8 cellular contexts compared by ENCODE assay signal in genomic region chr6:125310994-125311649, GRCh38. TPM values are rescaled to one million over a fixed set of nuclear protein-coding genes. Genes with fewer than 3 reads are reported as not detected.
A peak's percentile ranks its signal among the peaks of the same experiment; 100 is the strongest.
DNase-seq lines count a peak whose midpoint lies in the region; ATAC-seq, FAIRE-seq and TF ChIP-seq lines count a peak whose summit lies in the region.

No MANE protein-coding gene starts in this region.

- H3K4me3 ChIP-seq in small intestine (ENCODE audit: low read depth in 1 of 2, low read length in 2 of 2) (no peak overlapping the region), lower leg skin (ENCODE audit: low read depth, poor library complexity, severe bottlenecking) (no peak overlapping the region)

- peak; percentile 28 for DNase-seq in DMS79 (lab: John Stamatoyannopoulos, UW)
- peak; percentile 8 to 71 for DNase-seq in NCI-H446 (lab: John Stamatoyannopoulos, UW)
- peak; percentile 31 for DNase-seq in amniotic stem cell (lab: John Stamatoyannopoulos, UW)
- peak; percentile 32 for DNase-seq in hepatic stellate cell (ENCODE audit: low spot score)
- peak; percentile 67 for DNase-seq in small intestine
- DNase-seq in lower leg skin (ENCODE audit: low spot score in 2 of 2), result no peak

- H3K36me3 ChIP-seq in small intestine (ENCODE audit: control insufficient read depth in 2 of 2, insufficient read depth in 2 of 2, low read length in 2 of 2), result no peaks in the 10 kb centered on the region

- no peaks in the 10 kb centered on the region for H3K9me3 ChIP-seq in small intestine (ENCODE audit: control insufficient read depth, low read depth)

- H3K4me1 ChIP-seq in small intestine (ENCODE audit: control insufficient read depth in 2 of 2, insufficient read depth in 1 of 2, low read depth in 1 of 2, low read length in 1 of 2), result peaks cover 3% of the 10 kb centered on the region in 2 donors

- TF ChIP-seq POLR2A in lower leg skin (IDR thresholded peaks at IDR 0.05), result no peak

- peak; percentile 82 for ATAC-seq in GM19455 (IDR thresholded peaks at IDR 0.05; ENCODE audit: unreplicated experiment)
- ATAC-seq in HG03432 (IDR thresholded peaks at IDR 0.05; ENCODE audit: unreplicated experiment), result peak; percentile 86

- no peak overlapping the region for H3K27ac ChIP-seq in small intestine (ENCODE audit: low read depth in 1 of 2, low read length in 1 of 2)

- TF ChIP-seq CTCF in lower leg skin (IDR thresholded peaks at IDR 0.05), result peak in 1 of 3 donors; percentile 46

- intact Hi-C loops in lower leg skin (cut with DNase I; ENCODE audit: low total_unique reads), result loop anchor here (5.0 kb wide), 1 partner anchor 456 kb away; no protein-coding TSS in a partner anchor

- no peak for FAIRE-seq in small intestine (lab: Jason Lieb, UNC)

- no peaks in the 10 kb centered on the region for H3K27me3 ChIP-seq in small intestine (ENCODE audit: control insufficient read depth in 2 of 2, insufficient read depth in 2 of 2, low read length in 2 of 2)

- WGBS in small intestine, 3 donors, result 47 to 53% (median 48%) methylated on average over 7 of the region's 7 CpGs
- 49 to 51% methylated on average over 7 of the region's 7 CpGs for WGBS in lower leg skin, 2 donors

RNA-seq across cellular contexts. Expression of gene HDDC2, which starts 9.4 kb away (rescaled TPM):
- polyA plus RNA-seq in small intestine, result 10 to 100 TPM; 45.2 to 71.6 (median 65.9) TPM
- 10 to 100 TPM; 40.1 to 65.6 (median 42.8) TPM for total RNA-seq in lower leg skin

Comparison
In these comparisons a context has a peak if more than half of its experiments do, and no peak if none do; other contexts are left out.
1. DNase-seq: peak in DMS79 (single experiment), NCI-H446 (2 of 2), amniotic stem cell (single experiment), hepatic stellate cell (single experiment) and small intestine (single experiment); none in lower leg skin (0 of 2).